1 cellular context compared by ENCODE assay signal in genomic region chr1:155084722-155085503, GRCh38.
TF ChIP-seq lines count a peak whose summit lies in the region.

No MANE protein-coding gene starts in this region.

TF ChIP-seq in HepG2, 621 proteins besides CTCF, POLR2A, EP300 and RAD21 (continued from another document and continues in another):
- no peak for TF ChIP-seq TRAFD1 (CRISPR knock-in tag; IDR thresholded peaks at IDR 0.05; ENCODE audit: borderline replicate concordance)
- no peak for TF ChIP-seq ETS1 (CRISPR knock-in tag; IDR thresholded peaks at IDR 0.05)
- TF ChIP-seq ZNF646 (CRISPR knock-in tag; IDR thresholded peaks at IDR 0.05): no peak
- TF ChIP-seq HNRNPL (IDR thresholded peaks at IDR 0.05; ENCODE audit: low read depth, low read length): peak; percentile 78; the same call in 1 of the 2 replicates
- no peak for TF ChIP-seq ARNT (IDR thresholded peaks at IDR 0.05)
- TF ChIP-seq ZNF430 (CRISPR knock-in tag; IDR thresholded peaks at IDR 0.05): peak; percentile 73
- TF ChIP-seq ZBTB20 (CRISPR knock-in tag; IDR thresholded peaks at IDR 0.05; ENCODE audit: borderline replicate concordance, low read depth): peak; percentile 37; the same call in 1 of the 2 replicates
- 0 out of 2 replicates have a peak, but pooled peaks have one; percentile 61 for TF ChIP-seq ELF4 (CRISPR knock-in tag; IDR thresholded peaks at IDR 0.05; ENCODE audit: borderline replicate concordance)
- no peak for TF ChIP-seq FOXP4 (CRISPR knock-in tag; IDR thresholded peaks at IDR 0.05)
- TF ChIP-seq ZNF335 (CRISPR knock-in tag; IDR thresholded peaks at IDR 0.05): 0 out of 2 replicates have a peak, but pooled peaks have one; percentile 54
- TF ChIP-seq ZNF552 (CRISPR knock-in tag; IDR thresholded peaks at IDR 0.05; ENCODE audit: borderline replicate concordance): no peak
- no peak for TF ChIP-seq ZFP41 (CRISPR knock-in tag; IDR thresholded peaks at IDR 0.05; ENCODE audit: borderline replicate concordance)
- TF ChIP-seq ZBTB10 (CRISPR knock-in tag; IDR thresholded peaks at IDR 0.05; ENCODE audit: borderline replicate concordance): no peak; the same call in 1 of the 2 replicates
- no peak for TF ChIP-seq DZIP1 (CRISPR knock-in tag; IDR thresholded peaks at IDR 0.05)
- TF ChIP-seq HOXA3 (CRISPR knock-in tag; IDR thresholded peaks at IDR 0.05): peak; percentile 62; the same call in 1 of the 2 replicates
- TF ChIP-seq ZNF547 (CRISPR knock-in tag; IDR thresholded peaks at IDR 0.05): peak; percentile 59; the same call in 1 of the 2 replicates
- TF ChIP-seq ZNF367 (CRISPR knock-in tag; IDR thresholded peaks at IDR 0.05; ENCODE audit: borderline replicate concordance): no peak
- TF ChIP-seq EEA1 (CRISPR knock-in tag; IDR thresholded peaks at IDR 0.05; ENCODE audit: borderline replicate concordance): no peak
- peak; percentile 17 for TF ChIP-seq IKZF4 (CRISPR knock-in tag; IDR thresholded peaks at IDR 0.05; ENCODE audit: borderline replicate concordance, low read depth, not compliant biosample characterization)
- TF ChIP-seq ATF6 (CRISPR knock-in tag; conservative IDR thresholded peaks at IDR 0.05): no peak
- no peak for TF ChIP-seq ZNF777 (CRISPR knock-in tag; IDR thresholded peaks at IDR 0.05)
- TF ChIP-seq ZNF18 (CRISPR knock-in tag; IDR thresholded peaks at IDR 0.05; ENCODE audit: insufficient replicate concordance): peak; percentile 54
- TF ChIP-seq SIX4 (CRISPR knock-in tag; IDR thresholded peaks at IDR 0.05): no peak
